ENCODE assay signal across 29 cellular contexts in genomic region chr4:115310671-115311070, GRCh38.
"Had no signal": no experiment of that assay in that cellular context is flagged by ENCODE, and none has a peak within 500 bp of the region (broad histone marks: within the 10 kb centered on the region; RNA-seq: fewer than 3 reads in every experiment).

No MANE protein-coding gene starts in this region.

- H3K4me1 ChIP-seq: ascending aorta had no signal

- H3K27me3 ChIP-seq: ascending aorta, cardiac muscle cell had no signal

- H3K36me3 ChIP-seq: ascending aorta, cardiac muscle cell had no signal

- H3K27ac ChIP-seq: ascending aorta, cardiac muscle cell, VCaP had no signal

- H3K9me3 ChIP-seq: ascending aorta had no signal

- H3K4me3 ChIP-seq: ascending aorta, cardiac muscle cell had no signal

- ATAC-seq: activated CD8-positive, alpha-beta T cell treated with anti-CD3 and anti-CD28 coated beads for 36 hours; activated naive CD8-positive, alpha-beta T cell treated with anti-CD3 and anti-CD28 coated beads, Interleukin-2, amount 50 U/mL, for 24 hours; activated T-cell treated with anti-CD3 and anti-CD28 coated beads, Interleukin-2, amount 50 U/mL, for 4 hours; activated T-cell treated with anti-CD3 and anti-CD28 coated beads, Interleukin-2, amount 50 U/mL, for 72 hours; activated T-helper 17 cell treated with anti-CD3 and anti-CD28 coated beads, Interleukin-2, amount 50 U/mL, for 72 hours had no signal

- DNase-seq: activated B cell treated with CpG ODN at 0.5 μM for 24 hours; activated CD4-positive, alpha-beta memory T cell treated with anti-CD3 and anti-CD28 coated beads for 36 hours; activated CD4-positive, alpha-beta T cell treated with anti-CD3 and anti-CD28 coated beads for 4 hours; activated CD4-positive, alpha-beta T cell treated with anti-CD3 and anti-CD28 coated beads, Interleukin-2, amount 10 ng/mL, durations not matched to agents 24 days and 14 days; activated CD4-positive, alpha-beta T cell treated with anti-CD3 and anti-CD28 coated beads, Interleukin-2, amount 50 U/mL, for 1 hour; activated CD4-positive, alpha-beta T cell treated with anti-CD3 and anti-CD28 coated beads, Interleukin-2, amount 50 U/mL, for 4 hours; activated CD4-positive, CD25-positive, alpha-beta regulatory T cell treated with anti-CD3 and anti-CD28 coated beads, Interleukin-2, amount 50 U/mL, for 72 hours; activated CD8-positive, alpha-beta memory T cell treated with anti-CD3 and anti-CD28 coated beads, Interleukin-2, amount 50 U/mL, for 4 hours; activated CD8-positive, alpha-beta T cell treated with anti-CD3 and anti-CD28 coated beads for 36 hours; activated effector memory CD4-positive, alpha-beta T cell treated with anti-CD3 and anti-CD28 coated beads, Interleukin-2, amount 50 U/mL, for 16 hours; activated gamma-delta T cell treated with Interleukin-2 at 50 U/mL for 16 hours; activated naive CD4-positive, alpha-beta T cell; activated naive CD4-positive, alpha-beta T cell treated with anti-CD3 and anti-CD28 coated beads, Interleukin-2, amount 10 ng/mL, durations not matched to agents 7 days and 5 days; activated naive CD8-positive, alpha-beta T cell treated with anti-CD3 and anti-CD28 coated beads, Interleukin-2, amount 10 ng/mL, durations not matched to agents 7 days and 5 days; activated naive CD8-positive, alpha-beta T cell treated with anti-CD3 and anti-CD28 coated beads, Interleukin-2, amount 50 U/mL, for 24 hours; activated T-cell treated with anti-CD3 and anti-CD28 coated beads for 4 hours; activated T-cell treated with anti-CD3 and anti-CD28 coated beads, Interleukin-2, amount 50 U/mL, for 1 hour; activated T-cell treated with anti-CD3 and anti-CD28 coated beads, Interleukin-2, amount 50 U/mL, for 4 hours; activated T-cell treated with anti-CD3 and anti-CD28 coated beads, Interleukin-2, amount 50 U/mL, for 72 hours; amygdala; anterior cingulate cortex; caudate nucleus; cerebellar nuclear complex; T-helper 2 cell; T-helper 9 cell had no signal
